In the genomic region with DNA sequence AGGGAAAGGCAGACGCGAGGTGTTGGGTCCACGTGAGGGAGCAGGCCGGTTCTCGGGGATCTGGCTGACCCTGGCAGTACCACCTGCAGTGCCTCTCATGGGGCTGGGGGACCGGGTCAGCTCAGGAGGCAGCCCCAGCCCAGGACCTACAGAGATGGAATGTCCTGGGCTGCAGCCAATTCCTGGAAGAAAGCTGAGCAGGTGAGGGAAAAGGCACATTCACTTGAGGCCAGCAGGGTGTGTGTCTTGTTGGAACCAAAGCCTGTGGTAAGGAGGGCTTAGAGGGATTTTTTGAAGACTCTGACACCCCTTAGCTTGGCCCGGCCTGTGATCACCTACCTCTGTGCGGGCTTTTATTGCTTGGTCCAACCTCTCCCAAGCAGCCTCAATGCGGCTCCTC, we compare ENCODE assay signal across 1 cellular context.
TF ChIP-seq lines count a peak whose summit lies in the region.

No MANE protein-coding gene starts in this region.

TF ChIP-seq in H1, 55 proteins besides CTCF, POLR2A, EP300 and RAD21:
- no peak for TF ChIP-seq CEBPB (IDR thresholded peaks at IDR 0.05; ENCODE audit: low read depth, low read length)
